In the genomic region with DNA sequence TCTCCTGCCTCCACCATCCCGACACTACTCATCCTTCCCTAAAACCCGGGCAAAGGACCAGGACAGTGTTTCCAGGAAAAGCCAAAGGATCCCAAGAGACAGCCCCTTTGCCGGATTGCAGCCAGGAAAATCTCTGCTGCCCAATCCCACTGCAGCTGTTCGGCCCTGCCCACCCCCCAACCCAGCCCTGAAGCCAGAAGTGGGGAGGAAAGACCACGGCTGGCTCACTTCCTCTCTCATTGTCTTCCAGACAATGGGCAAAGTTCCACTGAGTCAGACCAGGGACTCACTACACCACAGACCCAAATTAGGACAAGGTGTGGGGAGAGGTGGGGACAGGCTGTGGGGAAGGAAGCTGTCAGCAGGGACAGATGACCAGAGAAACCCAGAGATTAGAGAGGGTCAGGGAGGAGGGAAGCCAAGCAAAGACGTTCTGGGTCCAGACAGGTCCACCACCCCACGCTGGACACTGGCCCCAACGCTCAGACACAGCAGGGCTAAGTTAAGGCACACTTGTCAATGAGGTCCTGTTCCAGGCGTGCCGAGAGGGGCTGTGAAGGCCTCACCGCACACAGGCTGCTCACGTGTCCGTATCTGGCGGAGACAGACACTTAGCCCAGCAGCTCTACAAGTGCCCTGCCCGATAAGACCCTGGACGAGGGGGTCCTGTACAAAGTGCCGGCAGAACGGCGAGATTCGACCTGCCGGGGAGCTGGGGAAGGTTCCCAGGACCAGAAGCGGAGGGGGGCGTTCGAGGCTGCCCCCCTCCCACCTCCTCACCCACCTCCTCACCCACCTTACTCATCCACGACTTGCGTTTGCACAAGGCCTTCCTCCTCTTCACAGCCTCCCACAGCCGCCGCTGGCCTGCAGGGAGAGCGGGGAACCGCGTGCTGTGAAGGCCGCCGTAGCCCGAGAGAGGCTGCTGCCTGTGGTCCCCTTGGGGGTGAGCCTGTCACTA, we compare ENCODE assay signal across 12 cellular contexts. TPM values are rescaled to one million over a fixed set of nuclear protein-coding genes. Genes with fewer than 3 reads are reported as not detected.
DNase-seq lines count a peak whose midpoint lies in the region; ATAC-seq and TF ChIP-seq lines count a peak whose summit lies in the region.
"Had no signal": no experiment of that assay in that cellular context is flagged by ENCODE, and none has a peak within 500 bp of the region (broad histone marks: within the 10 kb centered on the region; RNA-seq: fewer than 3 reads in every experiment).

No MANE protein-coding gene starts in this region.

- peaks cover 19% of the 10 kb centered on the region for H3K4me1 ChIP-seq in lower lobe of right lung
- no peaks in the 10 kb centered on the region for H3K4me1 ChIP-seq in uterus

- H3K4me3 Mint-ChIP-seq in activated naive CD4-positive, alpha-beta T cell treated with anti-CD3 and anti-CD28 coated beads, Interleukin-2, amount 50 U/mL, for 24 hours = no peak overlapping the region
- H3K4me3 Mint-ChIP-seq in activated naive CD4-positive, alpha-beta T cell treated with anti-CD3 and anti-CD28 coated beads, Interleukin-2, amount 10 ng/mL, durations not matched to agents 7 days and 5 days = no peak overlapping the region
- H3K4me3 Mint-ChIP-seq in endothelial cell (ENCODE audit: unreplicated experiment) = peak overlapping the region; percentile 62

- H3K4me3 ChIP-seq in lower lobe of right lung = no peak overlapping the region
- H3K4me3 ChIP-seq in uterus = no peak overlapping the region

- no peaks in the 10 kb centered on the region for H3K9me3 ChIP-seq in lower lobe of right lung
- H3K9me3 ChIP-seq in uterus = no peaks in the 10 kb centered on the region

- TF ChIP-seq CTCF in endothelial cell (IDR thresholded peaks at IDR 0.05; ENCODE audit: unreplicated experiment) (no peak), lower lobe of right lung (IDR thresholded peaks at IDR 0.05) (no peak), uterus (IDR thresholded peaks at IDR 0.05) (no peak)

- no peaks in the 10 kb centered on the region for H3K27me3 Mint-ChIP-seq in activated naive CD4-positive, alpha-beta T cell treated with anti-CD3 and anti-CD28 coated beads, Interleukin-2, amount 50 U/mL, for 24 hours
- H3K27me3 Mint-ChIP-seq in activated naive CD4-positive, alpha-beta T cell treated with anti-CD3 and anti-CD28 coated beads, Interleukin-2, amount 10 ng/mL, durations not matched to agents 7 days and 5 days = no peaks in the 10 kb centered on the region
- peaks cover 19% of the 10 kb centered on the region for H3K27me3 Mint-ChIP-seq in endothelial cell (ENCODE audit: unreplicated experiment)
- H3K27me3 Mint-ChIP-seq: naive thymus-derived CD4-positive, alpha-beta T cell had no signal

- H3K36me3 ChIP-seq in lower lobe of right lung = peaks cover 52% of the 10 kb centered on the region
- H3K36me3 ChIP-seq in uterus = no peaks in the 10 kb centered on the region

- no peak for TF ChIP-seq POLR2A in uterus (IDR thresholded peaks at IDR 0.05)

- H3K27ac ChIP-seq in lower lobe of right lung (peak overlapping the region; percentile 67), uterus (peak overlapping the region; percentile 31 to 69)

- ATAC-seq in lower lobe of right lung = peak; percentile 31 to 34
- no peak for ATAC-seq in stimulated activated naive CD8-positive, alpha-beta T cell treated with anti-CD3 and anti-CD28 coated beads, Interleukin-15, Interleukin-2, amounts not matched to agents 100 U/mL and 50 U/mL, for 24 hours
- no peak for ATAC-seq in GM18502 (IDR thresholded peaks at IDR 0.05; ENCODE audit: poor library complexity, unreplicated experiment)
- ATAC-seq: naive thymus-derived CD4-positive, alpha-beta T cell had no signal

- CTCF ChIA-PET in activated naive CD4-positive, alpha-beta T cell treated with anti-CD3 and anti-CD28 coated beads, Interleukin-2, amount 10 ng/mL, durations not matched to agents 7 days and 5 days (lab: Charles Lee) = interaction anchor here (2.6 kb wide), 1 partner anchor 8 kb away, joined by 9 read pairs; no protein-coding TSS in a partner anchor

- intact Hi-C loops in lower lobe of right lung (cut with DNase I) = no loop called here
- intact Hi-C loops in uterus (cut with DNase I; ENCODE audit: low total_unique reads) = no loop called here

- H3K27me3 ChIP-seq in lower lobe of right lung (ENCODE audit: low read depth) (no peaks in the 10 kb centered on the region), uterus (no peaks in the 10 kb centered on the region)

- no peak for DNase-seq in activated naive CD4-positive, alpha-beta T cell treated with anti-CD3 and anti-CD28 coated beads, Interleukin-2, amount 10 ng/mL, durations not matched to agents 7 days and 5 days
- DNase-seq in endothelial cell (ENCODE audit: low spot score) (peak; percentile 66), lower lobe of right lung (no peak), uterus (no peak), HK-2 (ENCODE audit: unreplicated experiment) (no peak)
- DNase-seq in stimulated activated naive CD8-positive, alpha-beta T cell treated with anti-CD3 and anti-CD28 coated beads, Interleukin-15, Interleukin-2, amounts not matched to agents 100 U/mL and 50 U/mL, for 24 hours = no peak
- DNase-seq: hippocampal formation; naive thymus-derived CD4-positive, alpha-beta T cell; NCI-H1092 treated with DMSO at 0.1 percent for 48 hours; T1000 had no signal

- H3K4me1 Mint-ChIP-seq in activated naive CD4-positive, alpha-beta T cell treated with anti-CD3 and anti-CD28 coated beads, Interleukin-2, amount 50 U/mL, for 24 hours = peaks cover 10% of the 10 kb centered on the region
- H3K4me1 Mint-ChIP-seq in activated naive CD4-positive, alpha-beta T cell treated with anti-CD3 and anti-CD28 coated beads, Interleukin-2, amount 10 ng/mL, durations not matched to agents 7 days and 5 days = peaks cover 2% of the 10 kb centered on the region
- H3K4me1 Mint-ChIP-seq in endothelial cell (ENCODE audit: unreplicated experiment) = peaks cover 48% of the 10 kb centered on the region

- peak overlapping the region; percentile 41 for H3K27ac Mint-ChIP-seq in activated naive CD4-positive, alpha-beta T cell treated with anti-CD3 and anti-CD28 coated beads, Interleukin-2, amount 50 U/mL, for 24 hours
- H3K27ac Mint-ChIP-seq in activated naive CD4-positive, alpha-beta T cell treated with anti-CD3 and anti-CD28 coated beads, Interleukin-2, amount 10 ng/mL, durations not matched to agents 7 days and 5 days = no peak overlapping the region
- H3K27ac Mint-ChIP-seq in endothelial cell (ENCODE audit: unreplicated experiment) = peak overlapping the region; percentile 100

- H3K9me3 Mint-ChIP-seq in activated naive CD4-positive, alpha-beta T cell treated with anti-CD3 and anti-CD28 coated beads, Interleukin-2, amount 50 U/mL, for 24 hours = no peaks in the 10 kb centered on the region
- no peaks in the 10 kb centered on the region for H3K9me3 Mint-ChIP-seq in activated naive CD4-positive, alpha-beta T cell treated with anti-CD3 and anti-CD28 coated beads, Interleukin-2, amount 10 ng/mL, durations not matched to agents 7 days and 5 days
- H3K9me3 Mint-ChIP-seq in endothelial cell (ENCODE audit: unreplicated experiment) = no peaks in the 10 kb centered on the region
- H3K9me3 Mint-ChIP-seq: naive thymus-derived CD4-positive, alpha-beta T cell had no signal

- no peaks in the 10 kb centered on the region for H3K36me3 Mint-ChIP-seq in activated naive CD4-positive, alpha-beta T cell treated with anti-CD3 and anti-CD28 coated beads, Interleukin-2, amount 50 U/mL, for 24 hours
- peaks cover 20% of the 10 kb centered on the region for H3K36me3 Mint-ChIP-seq in activated naive CD4-positive, alpha-beta T cell treated with anti-CD3 and anti-CD28 coated beads, Interleukin-2, amount 10 ng/mL, durations not matched to agents 7 days and 5 days
- peaks cover 22% of the 10 kb centered on the region for H3K36me3 Mint-ChIP-seq in endothelial cell (ENCODE audit: low read depth, unreplicated experiment)

RNA-seq across cellular contexts. Expression of gene TNK2, which starts 21.9 kb away (rescaled TPM):
- 135 TPM for total RNA-seq in endothelial cell (ENCODE audit: unreplicated experiment)
- 56.7 TPM for total RNA-seq in lower lobe of right lung
- 10 to 100 TPM in 3 of 4 donors, 1 to 10 TPM in 1; 6.1 to 81.2 (median 24.4) TPM for total RNA-seq in uterus

Comparison
In these comparisons a context has a peak if more than half of its experiments do, and no peak if none do; other contexts are left out.
1. ATAC-seq: peak in lower lobe of right lung (2 of 2); none in stimulated activated naive CD8-positive, alpha-beta T cell treated with anti-CD3 and anti-CD28 coated beads, Interleukin-15, Interleukin-2, amounts not matched to agents 100 U/mL and 50 U/mL, for 24 hours (single experiment) and GM18502 (single experiment).